ENCODE assay signal across 27 cellular contexts in the genomic region with DNA sequence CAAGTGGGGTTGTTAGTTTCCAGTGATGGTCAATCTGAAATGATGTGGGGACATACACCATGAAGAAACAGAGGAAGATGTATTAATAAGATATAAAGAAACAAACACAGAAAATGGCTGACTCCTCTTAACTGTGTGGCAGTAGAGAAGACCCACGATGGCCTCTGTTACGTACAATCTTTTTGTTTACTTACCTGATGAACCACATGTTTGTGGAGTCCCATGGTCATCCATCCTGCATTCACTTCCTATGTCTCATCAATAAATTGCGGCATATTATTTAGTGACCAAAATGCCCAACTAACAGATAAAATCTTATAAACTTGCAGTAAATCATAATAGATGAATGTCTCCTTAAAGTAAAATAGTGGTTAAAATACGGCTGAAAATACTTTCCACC.
"Had no signal": no experiment of that assay in that cellular context is flagged by ENCODE, and none has a peak within 500 bp of the region (broad histone marks: within the 10 kb centered on the region; RNA-seq: fewer than 3 reads in every experiment).

No MANE protein-coding gene starts in this region.

- DNase-seq: colonic mucosa; cortex of kidney; effector CD8-positive, alpha-beta T cell; effector memory CD8-positive, alpha-beta T cell; endodermal cell; erythroblast; esophagus squamous epithelium; foreskin fibroblast; foreskin melanocyte; gastrocnemius medialis; heart left ventricle; hypothalamus; immature natural killer cell; islet precursor cell; kidney; kidney glomerular epithelial cell; left lung; left ventricle myocardium superior; lower lobe of right lung; mesenchymal stem cell; mucosa of descending colon; naive B cell had no signal

- ATAC-seq: effector memory CD8-positive, alpha-beta T cell; esophagus mucosa; gastrocnemius medialis; heart left ventricle; left lung; left ventricle myocardium superior; lower lobe of right lung; mucosa of descending colon had no signal

- H3K9me3 ChIP-seq: colonic mucosa, esophagus squamous epithelium, gastrocnemius medialis, lower lobe of right lung, mucosa of descending colon had no signal

- H3K4me1 ChIP-seq: colonic mucosa, esophagus squamous epithelium, gastrocnemius medialis, heart left ventricle, left lung, lower lobe of right lung had no signal

- H3K27me3 ChIP-seq: colonic mucosa, esophagus squamous epithelium, gastrocnemius medialis, heart left ventricle, hepatocyte, left lung had no signal

- H3K4me1 Mint-ChIP-seq: immature natural killer cell, naive B cell had no signal

- H3K79me2 ChIP-seq: hepatocyte had no signal

- H3K36me3 ChIP-seq: colonic mucosa, esophagus squamous epithelium, gastrocnemius medialis, heart left ventricle, left lung, lower lobe of right lung had no signal

- H3K36me3 Mint-ChIP-seq: immature natural killer cell, naive B cell had no signal

- H3K4me3 Mint-ChIP-seq: dendritic cell treated with granulocyte-macrophage colony-stimulating factor and Interleukin-4, amounts not matched to agents 40 ng/mL and 50 ng/mL, for 4 days; effector memory CD8-positive, alpha-beta T cell; endodermal cell; immature natural killer cell; mesothelial cell of epicardium; naive B cell had no signal

- H3K27ac ChIP-seq: colonic mucosa, epithelial cell of prostate, esophagus squamous epithelium, gastrocnemius medialis, heart left ventricle, hepatocyte, left lung, lower lobe of right lung had no signal

- H3K4me2 ChIP-seq: hepatocyte had no signal

- H3K27me3 Mint-ChIP-seq: dendritic cell treated with granulocyte-macrophage colony-stimulating factor and Interleukin-4, amounts not matched to agents 40 ng/mL and 50 ng/mL, for 4 days; effector memory CD8-positive, alpha-beta T cell had no signal

- H3K4me3 ChIP-seq: colonic mucosa, esophagus squamous epithelium, gastrocnemius medialis, heart left ventricle, hepatocyte, left lung, lower lobe of right lung, mucosa of descending colon had no signal

- H2AFZ ChIP-seq: hepatocyte had no signal

- H3K27ac Mint-ChIP-seq: dendritic cell treated with granulocyte-macrophage colony-stimulating factor and Interleukin-4, amounts not matched to agents 40 ng/mL and 50 ng/mL, for 4 days; effector memory CD8-positive, alpha-beta T cell; endodermal cell; immature natural killer cell; mesothelial cell of epicardium; naive B cell had no signal
